Comparison of ENCODE assay signal across 16 cellular contexts in the genomic region with DNA sequence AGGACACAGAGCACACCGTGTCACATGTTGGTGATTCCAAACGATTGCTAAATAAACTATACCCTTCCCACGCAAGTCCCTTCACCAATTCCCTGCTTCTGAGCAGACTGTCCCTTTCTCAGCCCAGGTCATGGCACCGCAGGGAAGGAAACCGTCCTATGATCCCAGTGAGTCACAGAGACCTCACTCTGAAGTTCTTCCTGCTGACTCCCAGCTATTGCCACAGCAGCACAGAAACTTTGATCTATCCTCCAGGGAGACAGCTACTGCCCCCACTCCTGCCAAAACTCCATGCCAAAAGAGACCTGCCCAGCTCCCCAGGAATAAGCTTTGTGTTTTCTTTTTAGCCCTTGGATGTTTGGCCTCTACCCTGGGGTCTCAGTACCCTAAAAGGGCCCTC. TPM values are rescaled to one million over a fixed set of nuclear protein-coding genes. Genes with fewer than 3 reads are reported as not detected.
DNase-seq lines count a peak whose midpoint lies in the region; ATAC-seq and TF ChIP-seq lines count a peak whose summit lies in the region.
"Had no signal": no experiment of that assay in that cellular context is flagged by ENCODE, and none has a peak within 500 bp of the region (broad histone marks: within the 10 kb centered on the region; RNA-seq: fewer than 3 reads in every experiment).

No MANE protein-coding gene starts in this region.

- DNase-seq in CD1c-positive myeloid dendritic cell (ENCODE audit: extremely low spot score) (peak; percentile 22), MG63 (peak; percentile 39), dermis blood vessel endothelial cell (peak; percentile 52), right lobe of liver (no peak), inferior parietal cortex (ENCODE audit: extremely low spot score) (no peak), chondrocyte (ENCODE audit: low spot score) (no peak), NCI-H2227 (lab: John Stamatoyannopoulos, UW; ENCODE audit: unreplicated experiment) (no peak)
- DNase-seq: activated CD8-positive, alpha-beta T cell treated with anti-CD3 and anti-CD28 coated beads, Interleukin-2, amount 10 ng/mL, durations not matched to agents 7 days and 5 days; AML-193; islet precursor cell; NCI-H69; right cardiac atrium had no signal

- no peaks in the 10 kb centered on the region for H3K9me3 Mint-ChIP-seq in chondrocyte (ENCODE audit: low read depth)
- H3K9me3 Mint-ChIP-seq: activated T-helper 1 cell treated with anti-CD3 and anti-CD28 coated beads, Interleukin-12 subunit alpha, Interleukin-12 subunit beta, Interleukin-2, Interleukin-4 antibody, amounts not matched to agents 30 ng/mL and 10 ng/mL and 1 ng/mL, durations not matched to agents 14 hours and 24 hours and 36 hours had no signal

- no peak overlapping the region for H3K27ac ChIP-seq in right lobe of liver
- H3K27ac ChIP-seq: suprapubic skin had no signal

- no peaks in the 10 kb centered on the region for H3K9me3 ChIP-seq in MG63
- no peaks in the 10 kb centered on the region for H3K9me3 ChIP-seq in right lobe of liver
- H3K9me3 ChIP-seq: suprapubic skin had no signal

- H3K4me1 Mint-ChIP-seq in chondrocyte (ENCODE audit: low read depth), result peaks cover 7% of the 10 kb centered on the region

- H3K36me3 ChIP-seq in MG63 (no peaks in the 10 kb centered on the region), right lobe of liver (no peaks in the 10 kb centered on the region)
- H3K36me3 ChIP-seq: suprapubic skin had no signal

- H3K27me3 ChIP-seq in MG63, result no peaks in the 10 kb centered on the region
- H3K27me3 ChIP-seq in right lobe of liver, result no peaks in the 10 kb centered on the region

- intact Hi-C loops in right lobe of liver (cut with DNase I), result no loop called here

- WGBS in right lobe of liver (ENCODE audit: insufficient coverage, low coverage, low lambda C conversion rate, missing lambda C conversion rate), result 33% methylated on average over 4 of the region's 5 CpGs

- H3K4me3 ChIP-seq in MG63 (no peak overlapping the region), right lobe of liver (no peak overlapping the region)
- H3K4me3 ChIP-seq: suprapubic skin had no signal

- no peaks in the 10 kb centered on the region for H3K4me1 ChIP-seq in right lobe of liver

- no peaks in the 10 kb centered on the region for H3K27me3 Mint-ChIP-seq in chondrocyte (ENCODE audit: low read depth)

- peaks cover 3% of the 10 kb centered on the region for H3K36me3 Mint-ChIP-seq in chondrocyte (ENCODE audit: low read depth)

- H3K27ac Mint-ChIP-seq in chondrocyte (ENCODE audit: unreplicated experiment), result no peak overlapping the region
- H3K27ac Mint-ChIP-seq: activated CD8-positive, alpha-beta T cell treated with anti-CD3 and anti-CD28 coated beads, Interleukin-2, amount 10 ng/mL, durations not matched to agents 7 days and 5 days; activated T-helper 1 cell treated with anti-CD3 and anti-CD28 coated beads, Interleukin-12 subunit alpha, Interleukin-12 subunit beta, Interleukin-2, Interleukin-4 antibody, amounts not matched to agents 30 ng/mL and 10 ng/mL and 1 ng/mL, durations not matched to agents 14 hours and 24 hours and 36 hours had no signal

- H3K4me3 Mint-ChIP-seq in chondrocyte (ENCODE audit: unreplicated experiment), result no peak overlapping the region
- H3K4me3 Mint-ChIP-seq: activated CD8-positive, alpha-beta T cell treated with anti-CD3 and anti-CD28 coated beads, Interleukin-2, amount 10 ng/mL, durations not matched to agents 7 days and 5 days; activated T-helper 1 cell treated with anti-CD3 and anti-CD28 coated beads, Interleukin-12 subunit alpha, Interleukin-12 subunit beta, Interleukin-2, Interleukin-4 antibody, amounts not matched to agents 30 ng/mL and 10 ng/mL and 1 ng/mL, durations not matched to agents 14 hours and 24 hours and 36 hours had no signal

- no peak for TF ChIP-seq POLR2A in right lobe of liver (IDR thresholded peaks at IDR 0.05)

- peak in 3 of 4 donors; percentile 29 to 91 (median 45) for ATAC-seq in right lobe of liver
- ATAC-seq in HG03378 (IDR thresholded peaks at IDR 0.05; ENCODE audit: unreplicated experiment), result no peak
- ATAC-seq: activated CD8-positive, alpha-beta T cell treated with anti-CD3 and anti-CD28 coated beads, Interleukin-2, amount 10 ng/mL, durations not matched to agents 7 days and 5 days; Panc1; right cardiac atrium had no signal

- TF ChIP-seq CTCF in right lobe of liver (IDR thresholded peaks at IDR 0.05), result no peak
- TF ChIP-seq CTCF in chondrocyte (IDR thresholded peaks at IDR 0.05), result no peak

RNA-seq across cellular contexts. Expression of a gene that starts 19.1 kb away (rescaled TPM):
- total RNA-seq in MG63 (2014; rRNA removed; shearing (Covaris generic); ENCODE audit: low replicate concordance), result 0.82 TPM in 1 of 2 replicates, not detected in the other
- 0.28 and 0.34 TPM in 2 replicates for total RNA-seq in dermis blood vessel endothelial cell
- total RNA-seq in right lobe of liver, result 1 to 10 TPM in 2 of 6 experiments, under 1 TPM in 4; 0.35 to 1.4 (median 0.45) TPM
- total RNA-seq in chondrocyte, result 4.8 to 26.3 TPM (median 26.0 TPM) in 3 replicates

RNA-seq across cellular contexts. Expression of a gene that starts 45.1 kb away (rescaled TPM):
- total RNA-seq in MG63 (2014; rRNA removed; shearing (Covaris generic); ENCODE audit: low replicate concordance), result 10.7 and 16.4 TPM in 2 replicates
- total RNA-seq in dermis blood vessel endothelial cell (19.2 and 29.5 TPM in 2 replicates), right lobe of liver (10 to 100 TPM; 21.9 to 36.1 (median 28.1) TPM), chondrocyte (34.2 to 49.2 TPM (median 35.8 TPM) in 3 replicates)

Comparison
In these comparisons a context has a peak if more than half of its experiments do, and no peak if none do; other contexts are left out.
1. DNase-seq: peak in CD1c-positive myeloid dendritic cell (single experiment), MG63 (single experiment) and dermis blood vessel endothelial cell (single experiment); none in right lobe of liver (0 of 3), inferior parietal cortex (single experiment), chondrocyte (single experiment) and NCI-H2227 (single experiment).